In the genomic region with DNA sequence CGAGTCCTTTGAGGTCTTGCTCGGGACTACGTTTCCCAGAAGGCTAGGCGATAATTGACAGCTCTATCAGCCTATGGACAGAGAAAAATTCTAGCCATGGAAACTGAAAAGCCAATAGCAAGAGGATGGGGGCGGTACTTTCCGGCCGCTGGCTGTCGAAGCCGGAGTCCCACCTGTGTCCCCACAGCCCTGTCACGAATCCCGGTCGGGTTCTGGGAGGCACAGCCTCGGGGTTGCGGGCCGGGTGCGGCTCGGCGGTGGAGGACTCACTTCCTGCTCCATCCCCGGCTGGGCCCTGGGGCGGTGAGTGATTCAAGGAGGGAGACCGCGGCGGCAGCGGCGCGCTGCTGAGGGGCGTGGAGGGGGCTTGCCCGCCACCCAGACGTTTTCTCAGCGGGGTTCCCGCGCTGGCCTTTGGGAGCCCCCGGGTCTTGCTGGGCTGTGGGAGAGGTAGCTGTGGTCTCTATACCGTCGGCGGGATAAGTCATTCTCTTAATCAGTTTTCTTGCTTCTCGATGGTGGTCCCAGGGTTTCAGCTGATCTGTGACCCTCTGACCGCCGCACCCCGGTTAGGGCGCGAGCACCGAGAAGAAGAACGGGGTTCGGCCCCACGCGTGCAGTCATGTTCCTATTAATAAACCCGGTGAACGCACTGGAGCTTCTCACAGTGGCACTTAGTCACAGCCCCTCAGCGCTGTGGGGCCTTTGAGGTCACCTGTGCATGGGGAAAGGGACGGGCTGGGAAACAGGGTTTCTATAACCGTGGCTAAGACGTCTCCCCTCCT, we compare ENCODE assay signal across 8 cellular contexts. TPM values are rescaled to one million over a fixed set of nuclear protein-coding genes. Genes with fewer than 3 reads are reported as not detected.
DNase-seq lines count a peak whose midpoint lies in the region; ATAC-seq and TF ChIP-seq lines count a peak whose summit lies in the region.

A gene (plus strand): TSS at position 176 of the 785 bp plus-strand sequence. CDS start 2,377 bp downstream, outside the sequence.

- H3K36me3 Mint-ChIP-seq in activated CD4-positive, alpha-beta T cell treated with anti-CD3 and anti-CD28 coated beads, Interleukin-2, amount 10 ng/mL, durations not matched to agents 7 days and 5 days (ENCODE audit: low read depth), result no peaks in the 10 kb centered on the region

- peak within 1 kb of the TSS; percentile 87 to 98 (median 92) for H3K4me2 ChIP-seq in BLaER1 treated with 17β-estradiol and CSF1 and Interleukin-3, amounts not matched to agents 10 nM and 100 nM

- H3K4me1 ChIP-seq in BLaER1 treated with 17β-estradiol and CSF1 and Interleukin-3, amounts not matched to agents 10 nM and 100 nM, result peaks cover 0 to 13% (median 12%) of the 10 kb centered on the region in 10 experiments; a peak in 16 of 20 replicates
- peaks cover 0 to 10% (median 4%) of the 10 kb centered on the region in 4 donors for H3K4me1 ChIP-seq in liver (ENCODE audit: control insufficient read depth in 4 of 4, insufficient read depth in 4 of 4, low read length in 3 of 4)

- H3K4me3 ChIP-seq in BLaER1 treated with 17β-estradiol and CSF1 and Interleukin-3, amounts not matched to agents 10 nM and 100 nM, result peak within 1 kb of the TSS; percentile 69 to 90 (median 80)
- H3K4me3 ChIP-seq in liver (ENCODE audit: low read depth in 1 of 3, low read length in 3 of 3), result peak within 1 kb of the TSS; percentile 66 to 75 (median 70)

- POLR2A ChIA-PET in activated CD4-positive, alpha-beta T cell treated with anti-CD3 and anti-CD28 coated beads, Interleukin-2, amount 10 ng/mL, durations not matched to agents 7 days and 5 days (lab: Charles Lee), result interaction anchor here (0.5 to 1.1 kb wide), 2 partner anchors 37 to 212 kb away, joined by 3 to 11 read pairs; no protein-coding TSS in a partner anchor

- no peaks in the 10 kb centered on the region for H3K27me3 ChIP-seq in BLaER1 treated with 17β-estradiol and CSF1 and Interleukin-3, amounts not matched to agents 10 nM and 100 nM
- H3K27me3 ChIP-seq in liver (ENCODE audit: control insufficient read depth in 4 of 4, insufficient read depth in 4 of 4, low read length in 3 of 4), result no peaks in the 10 kb centered on the region

- 2% methylated on average over 53 of the region's 53 CpGs for WGBS in liver

- DNase-seq in NCI-H526 treated with DMSO at 0.1 percent for 48 hours (lab: John Stamatoyannopoulos, UW), result peak; percentile 94
- DNase-seq in activated CD4-positive, alpha-beta T cell treated with anti-CD3 and anti-CD28 coated beads, Interleukin-2, amount 10 ng/mL, durations not matched to agents 7 days and 5 days, result peak; percentile 94
- DNase-seq in dermis microvascular lymphatic vessel endothelial cell (ENCODE audit: low read depth in 2 of 2), result peak; percentile 95
- DNase-seq in stimulated activated CD4-positive, alpha-beta T cell treated with anti-CD3 and anti-CD28 coated beads, Interleukin-4, amount 100 ng/mL, for 1 hour, result peak; percentile 82

- H3K4me1 Mint-ChIP-seq in activated CD4-positive, alpha-beta T cell treated with anti-CD3 and anti-CD28 coated beads, Interleukin-2, amount 10 ng/mL, durations not matched to agents 7 days and 5 days, result peaks cover 19% of the 10 kb centered on the region

- peak within 1 kb of the TSS in 9 of 11 experiments; percentile 5 to 63 (median 38); a peak in 13 of 22 replicates for H3K27ac ChIP-seq in BLaER1 treated with 17β-estradiol and CSF1 and Interleukin-3, amounts not matched to agents 10 nM and 100 nM
- H3K27ac ChIP-seq in liver (ENCODE audit: low read depth in 1 of 2, low read length in 2 of 2), result no peak within 1 kb of the TSS

- H3K27ac Mint-ChIP-seq in activated CD4-positive, alpha-beta T cell treated with anti-CD3 and anti-CD28 coated beads, Interleukin-2, amount 10 ng/mL, durations not matched to agents 7 days and 5 days, result peak within 1 kb of the TSS; percentile 71

- H3K36me3 ChIP-seq in BLaER1 treated with 17β-estradiol and CSF1 and Interleukin-3, amounts not matched to agents 10 nM and 100 nM, result no peaks in the 10 kb centered on the region
- no peaks in the 10 kb centered on the region for H3K36me3 ChIP-seq in liver (ENCODE audit: control insufficient read depth in 4 of 4, insufficient read depth in 3 of 4, low read depth in 1 of 4, low read length in 3 of 4)

- CTCF ChIA-PET in activated CD4-positive, alpha-beta T cell treated with anti-CD3 and anti-CD28 coated beads, Interleukin-2, amount 10 ng/mL, durations not matched to agents 7 days and 5 days (lab: Charles Lee), result interaction anchor here (0.6 to 1.5 kb wide), 8 partner anchors 10 to 501 kb away, joined by 3 to 7 read pairs (median 3); no protein-coding TSS in a partner anchor

- ATAC-seq in GM19351 (IDR thresholded peaks at IDR 0.05; ENCODE audit: unreplicated experiment) (peak; percentile 99), HG03520 (IDR thresholded peaks at IDR 0.05; ENCODE audit: unreplicated experiment) (peak; percentile 97)

- no peaks in the 10 kb centered on the region for H3K9me3 ChIP-seq in BLaER1 treated with 17β-estradiol and CSF1 and Interleukin-3, amounts not matched to agents 10 nM and 100 nM (replicated peaks in 1 of 11)
- no peaks in the 10 kb centered on the region for H3K9me3 ChIP-seq in liver (ENCODE audit: control insufficient read depth in 4 of 4, low read length in 3 of 4)

- H3K9ac ChIP-seq in BLaER1 treated with 17β-estradiol and CSF1 and Interleukin-3, amounts not matched to agents 10 nM and 100 nM, result peak within 1 kb of the TSS; percentile 59 to 84 (median 76)
- peak within 1 kb of the TSS; percentile 6 to 67 for H3K9ac ChIP-seq in liver (ENCODE audit: low read depth in 1 of 2, low read length in 2 of 2)

- no peaks in the 10 kb centered on the region for H3K9me3 Mint-ChIP-seq in activated CD4-positive, alpha-beta T cell treated with anti-CD3 and anti-CD28 coated beads, Interleukin-2, amount 10 ng/mL, durations not matched to agents 7 days and 5 days

- TF ChIP-seq CTCF in liver (IDR thresholded peaks at IDR 0.05; ENCODE audit: low read depth, low read length, missing input control), result no peak

- no peaks in the 10 kb centered on the region for H4K20me1 ChIP-seq in BLaER1 treated with 17β-estradiol and CSF1 and Interleukin-3, amounts not matched to agents 10 nM and 100 nM

- peak within 1 kb of the TSS; percentile 81 for H3K4me3 Mint-ChIP-seq in activated CD4-positive, alpha-beta T cell treated with anti-CD3 and anti-CD28 coated beads, Interleukin-2, amount 10 ng/mL, durations not matched to agents 7 days and 5 days

- H3K27me3 Mint-ChIP-seq in activated CD4-positive, alpha-beta T cell treated with anti-CD3 and anti-CD28 coated beads, Interleukin-2, amount 10 ng/mL, durations not matched to agents 7 days and 5 days, result no peaks in the 10 kb centered on the region

- TF ChIP-seq RAD21 in liver (IDR thresholded peaks at IDR 0.05), result no peak

TF ChIP-seq in liver, 16 proteins besides CTCF, POLR2A, EP300 and RAD21:
- TF ChIP-seq YY1 (IDR thresholded peaks at IDR 0.05) (no peak), SP1 (IDR thresholded peaks at IDR 0.05) (peak; percentile 88), EGR1 (IDR thresholded peaks at IDR 0.05; ENCODE audit: low read depth in 2 of 2) (no peak), FOXA1 (IDR thresholded peaks at IDR 0.05) (no peak), HNF4A (conservative IDR thresholded peaks at IDR 0.05) (no peak), GABPA (IDR thresholded peaks at IDR 0.05 in 1 of 2, conservative IDR thresholded peaks at IDR 0.05 in 1 of 2) (peak; percentile 25 to 79), TAF1 (conservative IDR thresholded peaks at IDR 0.05) (peak; percentile 65), RXRA (IDR thresholded peaks at IDR 0.05) (no peak), NR2F2 (IDR thresholded peaks at IDR 0.05) (no peak)
- TF ChIP-seq, protein P1, sequence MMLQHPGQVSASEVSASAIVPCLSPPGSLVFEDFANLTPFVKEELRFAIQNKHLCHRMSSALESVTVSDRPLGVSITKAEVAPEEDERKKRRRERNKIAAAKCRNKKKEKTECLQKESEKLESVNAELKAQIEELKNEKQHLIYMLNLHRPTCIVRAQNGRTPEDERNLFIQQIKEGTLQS (IDR thresholded peaks at IDR 0.05), result no peak
- TF ChIP-seq, protein P2, sequence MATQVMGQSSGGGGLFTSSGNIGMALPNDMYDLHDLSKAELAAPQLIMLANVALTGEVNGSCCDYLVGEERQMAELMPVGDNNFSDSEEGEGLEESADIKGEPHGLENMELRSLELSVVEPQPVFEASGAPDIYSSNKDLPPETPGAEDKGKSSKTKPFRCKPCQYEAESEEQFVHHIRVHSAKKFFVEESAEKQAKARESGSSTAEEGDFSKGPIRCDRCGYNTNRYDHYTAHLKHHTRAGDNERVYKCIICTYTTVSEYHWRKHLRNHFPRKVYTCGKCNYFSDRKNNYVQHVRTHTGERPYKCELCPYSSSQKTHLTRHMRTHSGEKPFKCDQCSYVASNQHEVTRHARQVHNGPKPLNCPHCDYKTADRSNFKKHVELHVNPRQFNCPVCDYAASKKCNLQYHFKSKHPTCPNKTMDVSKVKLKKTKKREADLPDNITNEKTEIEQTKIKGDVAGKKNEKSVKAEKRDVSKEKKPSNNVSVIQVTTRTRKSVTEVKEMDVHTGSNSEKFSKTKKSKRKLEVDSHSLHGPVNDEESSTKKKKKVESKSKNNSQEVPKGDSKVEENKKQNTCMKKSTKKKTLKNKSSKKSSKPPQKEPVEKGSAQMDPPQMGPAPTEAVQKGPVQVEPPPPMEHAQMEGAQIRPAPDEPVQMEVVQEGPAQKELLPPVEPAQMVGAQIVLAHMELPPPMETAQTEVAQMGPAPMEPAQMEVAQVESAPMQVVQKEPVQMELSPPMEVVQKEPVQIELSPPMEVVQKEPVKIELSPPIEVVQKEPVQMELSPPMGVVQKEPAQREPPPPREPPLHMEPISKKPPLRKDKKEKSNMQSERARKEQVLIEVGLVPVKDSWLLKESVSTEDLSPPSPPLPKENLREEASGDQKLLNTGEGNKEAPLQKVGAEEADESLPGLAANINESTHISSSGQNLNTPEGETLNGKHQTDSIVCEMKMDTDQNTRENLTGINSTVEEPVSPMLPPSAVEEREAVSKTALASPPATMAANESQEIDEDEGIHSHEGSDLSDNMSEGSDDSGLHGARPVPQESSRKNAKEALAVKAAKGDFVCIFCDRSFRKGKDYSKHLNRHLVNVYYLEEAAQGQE (IDR thresholded peaks at IDR 0.05), result no peak
TF ChIP-seq in liver: peak in this region for 3.

RNA-seq across cellular contexts. Expression of the gene that starts here (rescaled TPM):
- 1 to 10 TPM; 1.1 to 2.1 TPM for total RNA-seq in activated CD4-positive, alpha-beta T cell treated with anti-CD3 and anti-CD28 coated beads, Interleukin-2, amount 10 ng/mL, durations not matched to agents 7 days and 5 days
- total RNA-seq in dermis microvascular lymphatic vessel endothelial cell, result 0.64 and 1.1 TPM in 2 replicates
- total RNA-seq in liver, result 1 to 10 TPM in 1 of 2 donors, under 1 TPM in 1; 0.19 to 1.0 TPM
- polyA plus RNA-seq in liver, result under 1 TPM; 0.39 to 0.57 TPM

Comparison
In these comparisons a context has a peak if more than half of its experiments do, and no peak if none do; other contexts are left out.
1. H3K27ac ChIP-seq: peak in BLaER1 treated with 17β-estradiol and CSF1 and Interleukin-3, amounts not matched to agents 10 nM and 100 nM (9 of 11); none in liver (0 of 2).
2. Peak in every context shown above with its lines, with median percentiles within 50 percentile points of each other: DNase-seq.